Comparison of ENCODE assay signal across 2 cellular contexts in the genomic region with DNA sequence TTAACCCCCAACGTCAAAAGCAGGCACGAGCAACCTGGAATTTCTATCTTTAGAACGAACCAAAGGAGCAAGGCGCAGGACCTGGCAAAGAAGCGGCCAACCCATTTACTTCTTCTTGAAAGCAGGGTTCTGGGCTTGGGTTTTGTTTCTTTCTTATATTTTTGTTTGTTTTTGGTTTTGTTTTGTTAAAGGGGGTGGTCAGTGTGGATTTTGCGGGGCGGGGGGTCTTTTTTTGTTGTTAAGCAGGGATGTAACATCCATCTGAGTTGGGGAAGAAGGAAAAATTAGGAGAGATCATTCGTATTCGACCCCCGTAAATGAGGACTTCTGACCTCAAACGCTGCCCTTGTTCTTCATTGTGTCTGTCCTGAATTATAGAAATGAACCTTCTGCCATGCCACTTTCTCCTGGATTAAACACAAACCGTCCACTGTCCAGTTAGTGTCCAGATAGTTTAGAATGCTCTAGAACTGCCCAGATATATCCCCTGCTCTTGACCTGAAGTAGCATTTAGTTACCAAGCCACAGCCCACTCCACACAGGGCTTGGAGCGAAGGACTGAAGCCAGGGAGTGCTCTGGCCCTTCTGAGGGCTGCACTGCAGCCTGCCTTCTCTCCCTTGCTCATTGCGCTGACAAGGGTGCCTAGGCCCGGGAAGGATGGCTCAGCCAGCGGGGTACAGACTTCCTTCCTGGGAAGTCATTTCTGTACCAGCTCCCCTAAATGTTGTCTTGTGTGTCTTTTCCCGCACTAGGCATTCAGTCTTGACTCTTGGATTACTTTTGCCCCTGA.
TF ChIP-seq lines count a peak whose summit lies in the region.

No MANE protein-coding gene starts in this region.

TF ChIP-seq in A549, 52 proteins besides CTCF, POLR2A, EP300 and RAD21:
- TF ChIP-seq, protein P1, sequence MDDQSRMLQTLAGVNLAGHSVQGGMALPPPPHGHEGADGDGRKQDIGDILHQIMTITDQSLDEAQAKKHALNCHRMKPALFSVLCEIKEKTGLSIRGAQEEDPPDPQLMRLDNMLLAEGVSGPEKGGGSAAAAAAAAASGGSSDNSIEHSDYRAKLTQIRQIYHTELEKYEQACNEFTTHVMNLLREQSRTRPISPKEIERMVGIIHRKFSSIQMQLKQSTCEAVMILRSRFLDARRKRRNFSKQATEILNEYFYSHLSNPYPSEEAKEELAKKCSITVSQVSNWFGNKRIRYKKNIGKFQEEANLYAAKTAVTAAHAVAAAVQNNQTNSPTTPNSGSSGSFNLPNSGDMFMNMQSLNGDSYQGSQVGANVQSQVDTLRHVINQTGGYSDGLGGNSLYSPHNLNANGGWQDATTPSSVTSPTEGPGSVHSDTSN (IDR thresholded peaks at IDR 0.05): no peak
- no peak for TF ChIP-seq HOXA7 (CRISPR knock-in tag; IDR thresholded peaks at IDR 0.05)
- no peak for TF ChIP-seq KDM1A (IDR thresholded peaks at IDR 0.05; ENCODE audit: low read depth)
- no peak for TF ChIP-seq HOXB13 (CRISPR knock-in tag; IDR thresholded peaks at IDR 0.05; ENCODE audit: low read depth)
- TF ChIP-seq HDAC2 (IDR thresholded peaks at IDR 0.05): no peak

TF ChIP-seq in IMR-90, 13 proteins besides CTCF, POLR2A, EP300 and RAD21 (continued from another document):
- TF ChIP-seq, protein P2, sequence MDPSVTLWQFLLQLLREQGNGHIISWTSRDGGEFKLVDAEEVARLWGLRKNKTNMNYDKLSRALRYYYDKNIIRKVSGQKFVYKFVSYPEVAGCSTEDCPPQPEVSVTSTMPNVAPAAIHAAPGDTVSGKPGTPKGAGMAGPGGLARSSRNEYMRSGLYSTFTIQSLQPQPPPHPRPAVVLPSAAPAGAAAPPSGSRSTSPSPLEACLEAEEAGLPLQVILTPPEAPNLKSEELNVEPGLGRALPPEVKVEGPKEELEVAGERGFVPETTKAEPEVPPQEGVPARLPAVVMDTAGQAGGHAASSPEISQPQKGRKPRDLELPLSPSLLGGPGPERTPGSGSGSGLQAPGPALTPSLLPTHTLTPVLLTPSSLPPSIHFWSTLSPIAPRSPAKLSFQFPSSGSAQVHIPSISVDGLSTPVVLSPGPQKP (IDR thresholded peaks at IDR 0.05; ENCODE audit: borderline replicate concordance, low read depth, low read length): no peak
- no peak for TF ChIP-seq RCOR1 (IDR thresholded peaks at IDR 0.05; ENCODE audit: insufficient replicate concordance, low read length)
- TF ChIP-seq, protein P3, sequence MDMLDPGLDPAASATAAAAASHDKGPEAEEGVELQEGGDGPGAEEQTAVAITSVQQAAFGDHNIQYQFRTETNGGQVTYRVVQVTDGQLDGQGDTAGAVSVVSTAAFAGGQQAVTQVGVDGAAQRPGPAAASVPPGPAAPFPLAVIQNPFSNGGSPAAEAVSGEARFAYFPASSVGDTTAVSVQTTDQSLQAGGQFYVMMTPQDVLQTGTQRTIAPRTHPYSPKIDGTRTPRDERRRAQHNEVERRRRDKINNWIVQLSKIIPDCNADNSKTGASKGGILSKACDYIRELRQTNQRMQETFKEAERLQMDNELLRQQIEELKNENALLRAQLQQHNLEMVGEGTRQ (IDR thresholded peaks at IDR 0.05; ENCODE audit: low read depth, low read length): no peak
